32 cellular contexts compared by ENCODE assay signal in genomic region chr19:44874317-44874716, GRCh38. TPM values are rescaled to one million over a fixed set of nuclear protein-coding genes. Genes with fewer than 3 reads are reported as not detected.
"Had no signal": no experiment of that assay in that cellular context is flagged by ENCODE, and none has a peak within 500 bp of the region (broad histone marks: within the 10 kb centered on the region; RNA-seq: fewer than 3 reads in every experiment).

No MANE protein-coding gene starts in this region.

- H3K4me1 Mint-ChIP-seq: endodermal cell, memory B cell had no signal

- H2AFZ ChIP-seq: hepatocyte had no signal

- DNase-seq: colonic mucosa; effector CD8-positive, alpha-beta T cell; endodermal cell; foreskin keratinocyte; kidney; midbrain; naive thymus-derived CD4-positive, alpha-beta T cell; occipital lobe; stimulated activated CD4-positive, alpha-beta T cell treated with anti-CD3 and anti-CD28 coated beads, Interleukin-12 subunit alpha, Interleukin-12 subunit beta, amount 100 ng/mL, for 4 hours; stimulated activated CD4-positive, alpha-beta T cell treated with anti-CD3 and anti-CD28 coated beads, Interleukin-1b, Interleukin-23, amount 100 ng/mL, for 48 hours; stimulated activated CD4-positive, alpha-beta T cell treated with anti-CD3 and anti-CD28 coated beads, Interleukin-4, amount 100 ng/mL, for 1 hour; stimulated activated CD8-positive, alpha-beta memory T cell treated with anti-CD3 and anti-CD28 coated beads, Interleukin-4, amount 100 ng/mL, for 48 hours; stimulated activated naive CD4-positive, alpha-beta T cell treated with Interleukin-2 at 50 U/mL for 16 hours; stomach; substantia nigra; testis; tibial artery; upper lobe of right lung; uterus had no signal

- H3K4me1 ChIP-seq: colonic mucosa, foreskin keratinocyte, uterus had no signal

- H3K27ac Mint-ChIP-seq: dendritic cell treated with granulocyte-macrophage colony-stimulating factor and Interleukin-4, amounts not matched to agents 40 ng/mL and 50 ng/mL, for 4 days; endodermal cell; memory B cell; naive thymus-derived CD4-positive, alpha-beta T cell; progenitor cell of endocrine pancreas had no signal

- H3K36me3 Mint-ChIP-seq: memory B cell; naive thymus-derived CD4-positive, alpha-beta T cell had no signal

- H3K4me2 ChIP-seq: hepatocyte, smooth muscle cell had no signal

- H3K4me3 Mint-ChIP-seq: dendritic cell treated with granulocyte-macrophage colony-stimulating factor and Interleukin-4, amounts not matched to agents 40 ng/mL and 50 ng/mL, for 4 days; endodermal cell; memory B cell; naive thymus-derived CD4-positive, alpha-beta T cell; nephron had no signal

- H3K27me3 Mint-ChIP-seq: dendritic cell treated with granulocyte-macrophage colony-stimulating factor and Interleukin-4, amounts not matched to agents 40 ng/mL and 50 ng/mL, for 4 days; naive thymus-derived CD4-positive, alpha-beta T cell; progenitor cell of endocrine pancreas had no signal

- H3K9me3 ChIP-seq: colonic mucosa, esophagus muscularis mucosa, gastroesophageal sphincter, heart left ventricle, pancreas, stomach, testis, tibial artery, upper lobe of right lung, uterus had no signal

- H3K27ac ChIP-seq: colonic mucosa, esophagus muscularis mucosa, foreskin keratinocyte, gastroesophageal sphincter, heart left ventricle, hepatocyte, pancreas, stomach, testis, tibial artery, upper lobe of right lung, uterus had no signal

- H3K4me3 ChIP-seq: colonic mucosa, esophagus muscularis mucosa, gastroesophageal sphincter, heart left ventricle, hepatocyte, lung, pancreas, smooth muscle cell, stomach, testis, tibial artery, upper lobe of right lung, uterus had no signal

- H3K27me3 ChIP-seq: colonic mucosa, esophagus muscularis mucosa, foreskin keratinocyte, gastroesophageal sphincter, heart left ventricle, hepatocyte, pancreas, stomach, testis, tibial artery, upper lobe of right lung, uterus had no signal

- ATAC-seq: foreskin keratinocyte; gastroesophageal sphincter; heart left ventricle; left lobe of liver; naive thymus-derived CD4-positive, alpha-beta T cell; pancreas; sciatic nerve; upper lobe of right lung had no signal

- H3K36me3 ChIP-seq: uterus had no signal

- H3K9me3 Mint-ChIP-seq: dendritic cell treated with granulocyte-macrophage colony-stimulating factor and Interleukin-4, amounts not matched to agents 40 ng/mL and 50 ng/mL, for 4 days; endodermal cell; memory B cell; naive thymus-derived CD4-positive, alpha-beta T cell; nephron had no signal

RNA-seq across cellular contexts. Expression of gene APOE, which starts 31.3 kb away (rescaled TPM):
- polyA plus RNA-seq: naive thymus-derived CD4-positive, alpha-beta T cell had no signal

RNA-seq across cellular contexts. Expression of gene APOC1, which starts 40.1 kb away (rescaled TPM):
- polyA plus RNA-seq: naive thymus-derived CD4-positive, alpha-beta T cell had no signal
